In the genomic region with DNA sequence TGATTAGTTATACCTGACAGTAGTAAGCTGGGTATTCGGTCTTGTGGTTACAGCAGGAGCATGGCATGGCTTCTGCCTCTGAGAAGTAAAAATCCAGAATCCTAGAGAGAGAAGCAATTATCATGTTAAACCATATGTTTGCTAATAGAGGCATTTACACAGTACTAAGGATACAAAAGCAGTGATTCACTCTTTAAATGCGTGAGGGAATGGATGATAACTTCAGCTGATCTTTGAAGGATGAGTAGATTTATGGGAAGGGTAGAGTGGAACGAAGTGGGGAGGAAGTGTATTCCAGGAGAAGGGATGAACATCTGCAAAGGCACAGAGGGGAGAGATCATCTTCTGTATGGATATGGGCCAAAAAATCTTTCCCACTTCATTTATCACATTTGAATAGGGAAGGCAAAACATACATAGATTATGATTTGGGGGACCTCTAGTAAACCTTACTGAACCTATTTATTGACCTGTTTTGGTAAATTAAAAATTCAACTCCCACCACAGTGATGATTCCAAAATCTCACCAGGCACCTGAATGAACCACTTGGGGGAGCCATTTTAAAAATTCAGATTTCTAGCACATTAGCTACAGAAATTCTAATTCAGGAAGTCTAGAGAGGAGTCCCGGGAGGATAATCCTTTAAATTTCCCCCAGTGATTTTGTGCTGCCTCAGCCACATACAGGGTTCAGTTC, we compare ENCODE assay signal across 11 cellular contexts. TPM values are rescaled to one million over a fixed set of nuclear protein-coding genes. Genes with fewer than 3 reads are reported as not detected.
DNase-seq lines count a peak whose midpoint lies in the region; ATAC-seq, FAIRE-seq and TF ChIP-seq lines count a peak whose summit lies in the region.
"Had no signal": no experiment of that assay in that cellular context is flagged by ENCODE, and none has a peak within 500 bp of the region (broad histone marks: within the 10 kb centered on the region; RNA-seq: fewer than 3 reads in every experiment).

No MANE protein-coding gene starts in this region.

- H3K4me3 ChIP-seq in astrocyte (ENCODE audit: insufficient read depth, low read depth, low read length) = no peak overlapping the region
- no peak overlapping the region for H3K4me3 ChIP-seq in trophoblast cell (ENCODE audit: low read depth, low read length)
- no peak overlapping the region for H3K4me3 ChIP-seq in gastrocnemius medialis

- TF ChIP-seq CTCF in 22Rv1 (IDR thresholded peaks at IDR 0.05) (peak; percentile 41), astrocyte (IDR thresholded peaks at IDR 0.05; ENCODE audit: insufficient read depth, low read depth, low read length) (peak; percentile 29), gastrocnemius medialis (IDR thresholded peaks at IDR 0.05 in 4 of 5, conservative IDR thresholded peaks at IDR 0.05 in 1 of 5) (no peak)

- H3K27ac ChIP-seq in 22Rv1 (no peak overlapping the region), astrocyte (ENCODE audit: low read depth, low read length) (no peak overlapping the region), trophoblast cell (ENCODE audit: low read depth, low read length) (no peak overlapping the region), gastrocnemius medialis (no peak overlapping the region)

- no peaks in the 10 kb centered on the region for H3K79me1 ChIP-seq in trophoblast cell (ENCODE audit: low read length)

- H3K4me1 Mint-ChIP-seq in astrocyte (ENCODE audit: low read depth, unreplicated experiment) = peaks cover 13% of the 10 kb centered on the region
- H3K4me1 Mint-ChIP-seq: activated naive CD8-positive, alpha-beta T cell treated with anti-CD3 and anti-CD28 coated beads, Interleukin-2, amount 50 U/mL, for 24 hours; CD8-positive, alpha-beta memory T cell had no signal

- TF ChIP-seq POLR2A in erythroblast (IDR thresholded peaks at IDR 0.05; ENCODE audit: low read length) (no peak), gastrocnemius medialis (IDR thresholded peaks at IDR 0.05) (no peak)

- no peaks in the 10 kb centered on the region for H3K27me3 Mint-ChIP-seq in astrocyte (ENCODE audit: low read depth, unreplicated experiment)
- H3K27me3 Mint-ChIP-seq: activated naive CD8-positive, alpha-beta T cell treated with anti-CD3 and anti-CD28 coated beads, Interleukin-2, amount 50 U/mL, for 24 hours had no signal

- DNase-seq in astrocyte (ENCODE audit: low read depth) = peak; percentile 41
- no peak for DNase-seq in erythroblast (lab: John Stamatoyannopoulos, UW)
- DNase-seq in SW480 (ENCODE audit: low spot score) = no peak
- DNase-seq in trophoblast cell = no peak
- DNase-seq in gastrocnemius medialis = no peak
- DNase-seq: activated naive CD8-positive, alpha-beta T cell treated with anti-CD3 and anti-CD28 coated beads, Interleukin-2, amount 50 U/mL, for 24 hours; CD8-positive, alpha-beta memory T cell had no signal

- H4K20me1 ChIP-seq in astrocyte (ENCODE audit: insufficient read depth, low read length) = no peaks in the 10 kb centered on the region

- no peak overlapping the region for H2BK5ac ChIP-seq in trophoblast cell (ENCODE audit: low read depth, low read length, poor library complexity)

- FAIRE-seq in astrocyte (lab: Jason Lieb, UNC) = no peak
- FAIRE-seq: islet of Langerhans had no signal

- H3K4me2 ChIP-seq in astrocyte (ENCODE audit: low read length) (no peak overlapping the region), trophoblast cell (ENCODE audit: low read length) (no peak overlapping the region)

- 100% methylated on average over 1 of the region's 4 CpGs for WGBS in trophoblast cell (ENCODE audit: extremely low coverage, insufficient coverage, insufficient read length)

- no peak overlapping the region for H4K91ac ChIP-seq in trophoblast cell (ENCODE audit: low read depth, low read length)

- H3K4ac ChIP-seq in trophoblast cell (ENCODE audit: low read depth, low read length) = no peak overlapping the region

- H3K23ac ChIP-seq in trophoblast cell (ENCODE audit: low read length) = no peak overlapping the region

- no peak overlapping the region for H2BK12ac ChIP-seq in trophoblast cell (ENCODE audit: low read length)

- H3K27ac Mint-ChIP-seq in astrocyte (ENCODE audit: unreplicated experiment) = no peak overlapping the region
- H3K27ac Mint-ChIP-seq: activated naive CD8-positive, alpha-beta T cell treated with anti-CD3 and anti-CD28 coated beads, Interleukin-2, amount 50 U/mL, for 24 hours; CD8-positive, alpha-beta memory T cell had no signal

- no peaks in the 10 kb centered on the region for H3K79me2 ChIP-seq in astrocyte (ENCODE audit: insufficient read depth, low read length)
- no peaks in the 10 kb centered on the region for H3K79me2 ChIP-seq in trophoblast cell (ENCODE audit: control insufficient read depth, insufficient read depth, low read length, poor library complexity)

- intact Hi-C loops in gastrocnemius medialis (cut with DNase I; ENCODE audit: low total_unique reads) = no loop called here

- ATAC-seq in GM18909 (IDR thresholded peaks at IDR 0.05; ENCODE audit: poor library complexity, unreplicated experiment) (peak; percentile 17), HG03159 (IDR thresholded peaks at IDR 0.05; ENCODE audit: unreplicated experiment) (peak; percentile 28), gastrocnemius medialis (no peak)
- ATAC-seq: activated naive CD8-positive, alpha-beta T cell treated with anti-CD3 and anti-CD28 coated beads, Interleukin-2, amount 50 U/mL, for 24 hours had no signal

- H3K36me3 Mint-ChIP-seq in astrocyte (ENCODE audit: low read depth, unreplicated experiment) = peaks cover under 1% of the 10 kb centered on the region
- H3K36me3 Mint-ChIP-seq: CD8-positive, alpha-beta memory T cell had no signal

- no peaks in the 10 kb centered on the region for H3K9me3 Mint-ChIP-seq in astrocyte (ENCODE audit: unreplicated experiment)
- H3K9me3 Mint-ChIP-seq: activated naive CD8-positive, alpha-beta T cell treated with anti-CD3 and anti-CD28 coated beads, Interleukin-2, amount 50 U/mL, for 24 hours; CD8-positive, alpha-beta memory T cell had no signal

- H3K18ac ChIP-seq in trophoblast cell (ENCODE audit: low read length) = no peak overlapping the region

- H2AK5ac ChIP-seq in trophoblast cell (ENCODE audit: low read length) = no peak overlapping the region

- no peak overlapping the region for H3K9ac ChIP-seq in astrocyte (ENCODE audit: low read length)
- no peak overlapping the region for H3K9ac ChIP-seq in trophoblast cell (ENCODE audit: low read length)

- H3K9me3 ChIP-seq in astrocyte (ENCODE audit: insufficient read depth, low read depth, low read length) (no peaks in the 10 kb centered on the region), trophoblast cell (ENCODE audit: insufficient read depth, low read depth, low read length) (no peaks in the 10 kb centered on the region), gastrocnemius medialis (no peaks in the 10 kb centered on the region)

- in situ Hi-C loops in gastrocnemius medialis (cut with MboI; ENCODE audit: low sequenced_read_pairs in 4 of 4) = no loop called here

- H2AFZ ChIP-seq in astrocyte (ENCODE audit: low read depth, low read length) = no peak overlapping the region
- H2AFZ ChIP-seq in trophoblast cell (ENCODE audit: insufficient read depth, low read length, poor library complexity) = no peak overlapping the region

- H3K4me1 ChIP-seq in astrocyte (ENCODE audit: insufficient read depth, low read length) (peaks cover 11% of the 10 kb centered on the region), trophoblast cell (ENCODE audit: control insufficient read depth in 1 of 2, insufficient read depth in 2 of 2, low read length in 2 of 2) (peaks cover 0 to 2% of the 10 kb centered on the region in 2 experiments), gastrocnemius medialis (no peaks in the 10 kb centered on the region)

- H4K12ac ChIP-seq in trophoblast cell (ENCODE audit: low read depth, low read length) = no peak overlapping the region

- H2BK120ac ChIP-seq in trophoblast cell (ENCODE audit: insufficient read depth, low read length, poor library complexity) = no peak overlapping the region

- H3K36me3 ChIP-seq in astrocyte (ENCODE audit: insufficient read depth, low read length) = no peaks in the 10 kb centered on the region
- H3K36me3 ChIP-seq in trophoblast cell (ENCODE audit: control insufficient read depth in 1 of 2, insufficient read depth in 2 of 2, low read length in 2 of 2) = peaks cover 10 to 17% of the 10 kb centered on the region in 2 experiments
- H3K36me3 ChIP-seq in gastrocnemius medialis = no peaks in the 10 kb centered on the region

- no peak overlapping the region for H3K14ac ChIP-seq in trophoblast cell (ENCODE audit: low read length)

- H3K27me3 ChIP-seq in astrocyte (ENCODE audit: insufficient read depth, low read length) (no peaks in the 10 kb centered on the region), trophoblast cell (ENCODE audit: insufficient read depth, low read length) (no peaks in the 10 kb centered on the region), gastrocnemius medialis (no peaks in the 10 kb centered on the region)

- H3K4me3 Mint-ChIP-seq in astrocyte (ENCODE audit: unreplicated experiment) = no peak overlapping the region
- H3K4me3 Mint-ChIP-seq: activated naive CD8-positive, alpha-beta T cell treated with anti-CD3 and anti-CD28 coated beads, Interleukin-2, amount 50 U/mL, for 24 hours; CD8-positive, alpha-beta memory T cell had no signal

- no peak overlapping the region for H4K8ac ChIP-seq in trophoblast cell (ENCODE audit: low read depth, low read length)

RNA-seq across cellular contexts. Expression of a gene that starts 35.1 kb away (rescaled TPM):
- total RNA-seq in astrocyte = 0.43 and 0.84 TPM in 2 replicates
- 0.07 and 0.08 TPM in 2 replicates for polyA plus RNA-seq in trophoblast cell (2013)
- total RNA-seq in gastrocnemius medialis = under 1 TPM in 3 of 4 donors, not detected in 1; 0.16 to 0.82 (median 0.16) TPM
- total RNA-seq: CD8-positive, alpha-beta memory T cell had no signal
- polyA plus RNA-seq: CD8-positive, alpha-beta memory T cell had no signal

RNA-seq across cellular contexts. Expression of a gene that starts 41.2 kb away (rescaled TPM):
- total RNA-seq in astrocyte (not detected in 2 replicates), gastrocnemius medialis (1 to 10 TPM in 1 of 4 donors, under 1 TPM in 2, not detected in 1; 0.52 to 1.1 (median 0.56) TPM)
- polyA plus RNA-seq in trophoblast cell (2013) = not detected in 2 replicates
- total RNA-seq: CD8-positive, alpha-beta memory T cell had no signal
- polyA plus RNA-seq: CD8-positive, alpha-beta memory T cell had no signal

Comparison
In these comparisons a context has a peak if more than half of its experiments do, and no peak if none do; other contexts are left out.
1. CTCF ChIP-seq: peak in 22Rv1 (single experiment) and astrocyte (single experiment); none in gastrocnemius medialis (0 of 5).
2. ATAC-seq: peak in GM18909 (single experiment) and HG03159 (single experiment); none in gastrocnemius medialis (0 of 2).